ENCODE assay signal across 1 cellular context in the genomic region with DNA sequence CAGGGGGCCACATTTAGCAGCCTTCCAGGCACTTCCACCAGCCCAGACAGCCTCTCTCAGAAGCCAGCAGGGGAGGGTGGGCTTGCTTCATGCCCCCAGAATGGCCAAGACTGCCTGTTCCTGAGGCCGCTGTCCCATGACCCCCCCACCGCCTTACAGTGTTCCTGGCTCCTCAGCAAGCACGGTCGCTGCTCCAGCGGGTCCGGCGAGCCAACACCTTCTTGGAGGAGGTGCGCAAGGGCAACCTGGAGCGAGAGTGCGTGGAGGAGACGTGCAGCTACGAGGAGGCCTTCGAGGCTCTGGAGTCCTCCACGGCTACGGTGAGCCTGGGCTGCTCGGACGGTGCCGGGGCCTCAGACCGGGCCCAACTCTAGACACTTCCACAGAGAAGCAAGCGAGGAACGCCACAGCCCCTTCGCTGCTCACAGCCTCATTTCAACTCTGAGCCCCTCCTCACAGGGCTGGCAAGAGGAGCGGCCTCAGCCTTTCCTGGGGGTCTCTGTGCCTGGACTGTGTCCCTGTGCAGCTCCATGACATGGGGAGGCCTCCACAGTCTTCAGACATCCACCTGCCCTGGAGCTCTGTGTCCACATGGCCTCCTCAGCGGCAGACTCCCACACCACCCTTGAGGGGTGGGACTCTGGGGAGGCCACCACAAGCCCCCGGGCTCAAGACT.
TF ChIP-seq lines count a peak whose summit lies in the region.

No MANE protein-coding gene starts in this region.

TF ChIP-seq in HepG2, 621 proteins besides CTCF, POLR2A, EP300 and RAD21 (continued from another document and continues in another):
- TF ChIP-seq, protein P1, sequence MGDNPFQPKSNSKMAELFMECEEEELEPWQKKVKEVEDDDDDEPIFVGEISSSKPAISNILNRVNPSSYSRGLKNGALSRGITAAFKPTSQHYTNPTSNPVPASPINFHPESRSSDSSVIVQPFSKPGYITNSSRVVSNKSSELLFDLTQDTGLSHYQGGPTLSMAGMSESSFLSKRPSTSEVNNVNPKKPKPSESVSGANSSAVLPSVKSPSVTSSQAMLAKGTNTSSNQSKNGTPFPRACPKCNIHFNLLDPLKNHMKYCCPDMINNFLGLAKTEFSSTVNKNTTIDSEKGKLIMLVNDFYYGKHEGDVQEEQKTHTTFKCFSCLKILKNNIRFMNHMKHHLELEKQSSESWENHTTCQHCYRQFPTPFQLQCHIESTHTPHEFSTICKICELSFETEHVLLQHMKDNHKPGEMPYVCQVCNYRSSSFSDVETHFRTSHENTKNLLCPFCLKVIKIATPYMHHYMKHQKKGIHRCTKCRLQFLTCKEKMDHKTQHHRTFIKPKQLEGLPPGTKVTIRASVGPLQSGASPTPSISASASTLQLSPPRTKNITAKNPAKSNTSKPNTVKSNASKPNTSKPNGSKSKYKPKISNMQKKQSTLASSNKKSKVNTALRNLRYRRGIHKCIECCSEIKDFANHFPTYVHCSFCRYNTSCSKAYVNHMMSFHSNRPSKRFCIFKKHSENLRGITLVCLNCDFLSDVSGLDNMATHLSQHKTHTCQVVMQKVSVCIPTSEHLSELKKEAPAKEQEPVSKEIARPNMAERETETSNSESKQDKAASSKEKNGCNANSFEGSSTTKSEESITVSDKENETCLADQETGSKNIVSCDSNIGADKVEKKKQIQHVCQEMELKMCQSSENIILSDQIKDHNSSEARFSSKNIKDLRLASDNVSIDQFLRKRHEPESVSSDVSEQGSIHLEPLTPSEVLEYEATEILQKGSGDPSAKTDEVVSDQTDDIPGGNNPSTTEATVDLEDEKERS (CRISPR knock-in tag; IDR thresholded peaks at IDR 0.05) = no peak
- no peak for TF ChIP-seq CCAR2 (optimal IDR thresholded peaks at IDR 0.05; ENCODE audit: low read depth, low read length)
- 0 out of 2 replicates have a peak, but pooled peaks have one; percentile 61 for TF ChIP-seq ZNF44 (CRISPR knock-in tag; IDR thresholded peaks at IDR 0.05)
- TF ChIP-seq MXI1 (IDR thresholded peaks at IDR 0.05; ENCODE audit: borderline replicate concordance, low read depth, low read length) = no peak
- TF ChIP-seq ZNF24 (IDR thresholded peaks at IDR 0.05) = no peak
- no peak for TF ChIP-seq MYC (CRISPR knock-in tag; IDR thresholded peaks at IDR 0.05; ENCODE audit: borderline replicate concordance)
- TF ChIP-seq ZNF775 (CRISPR knock-in tag; IDR thresholded peaks at IDR 0.05; ENCODE audit: borderline replicate concordance) = peak; percentile 69
- TF ChIP-seq ELF3 (CRISPR knock-in tag; IDR thresholded peaks at IDR 0.05) = no peak
- no peak for TF ChIP-seq ZKSCAN8 (CRISPR knock-in tag; IDR thresholded peaks at IDR 0.05; ENCODE audit: borderline replicate concordance)
- no peak for TF ChIP-seq NR2C2 (CRISPR knock-in tag; IDR thresholded peaks at IDR 0.05; ENCODE audit: borderline replicate concordance)
- 0 out of 2 replicates have a peak, but pooled peaks have one; percentile 26 for TF ChIP-seq ZNF737 (CRISPR knock-in tag; IDR thresholded peaks at IDR 0.05; ENCODE audit: borderline replicate concordance)
- no peak for TF ChIP-seq POLR2G (IDR thresholded peaks at IDR 0.05; ENCODE audit: low read depth, low read length)
- TF ChIP-seq ZNF598 (CRISPR knock-in tag; IDR thresholded peaks at IDR 0.05; ENCODE audit: borderline replicate concordance) = no peak; the same call in 1 of the 2 replicates
- 0 out of 2 replicates have a peak, but pooled peaks have one; percentile 27 for TF ChIP-seq HNRNPL (IDR thresholded peaks at IDR 0.05; ENCODE audit: low read depth, low read length)
- TF ChIP-seq, protein P2, sequence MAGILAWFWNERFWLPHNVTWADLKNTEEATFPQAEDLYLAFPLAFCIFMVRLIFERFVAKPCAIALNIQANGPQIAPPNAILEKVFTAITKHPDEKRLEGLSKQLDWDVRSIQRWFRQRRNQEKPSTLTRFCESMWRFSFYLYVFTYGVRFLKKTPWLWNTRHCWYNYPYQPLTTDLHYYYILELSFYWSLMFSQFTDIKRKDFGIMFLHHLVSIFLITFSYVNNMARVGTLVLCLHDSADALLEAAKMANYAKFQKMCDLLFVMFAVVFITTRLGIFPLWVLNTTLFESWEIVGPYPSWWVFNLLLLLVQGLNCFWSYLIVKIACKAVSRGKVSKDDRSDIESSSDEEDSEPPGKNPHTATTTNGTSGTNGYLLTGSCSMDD (CRISPR knock-in tag; IDR thresholded peaks at IDR 0.05) = no peak
- TF ChIP-seq, protein P3, sequence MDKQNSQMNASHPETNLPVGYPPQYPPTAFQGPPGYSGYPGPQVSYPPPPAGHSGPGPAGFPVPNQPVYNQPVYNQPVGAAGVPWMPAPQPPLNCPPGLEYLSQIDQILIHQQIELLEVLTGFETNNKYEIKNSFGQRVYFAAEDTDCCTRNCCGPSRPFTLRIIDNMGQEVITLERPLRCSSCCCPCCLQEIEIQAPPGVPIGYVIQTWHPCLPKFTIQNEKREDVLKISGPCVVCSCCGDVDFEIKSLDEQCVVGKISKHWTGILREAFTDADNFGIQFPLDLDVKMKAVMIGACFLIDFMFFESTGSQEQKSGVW (CRISPR knock-in tag; IDR thresholded peaks at IDR 0.05; ENCODE audit: borderline replicate concordance) = no peak
- TF ChIP-seq, protein P4, sequence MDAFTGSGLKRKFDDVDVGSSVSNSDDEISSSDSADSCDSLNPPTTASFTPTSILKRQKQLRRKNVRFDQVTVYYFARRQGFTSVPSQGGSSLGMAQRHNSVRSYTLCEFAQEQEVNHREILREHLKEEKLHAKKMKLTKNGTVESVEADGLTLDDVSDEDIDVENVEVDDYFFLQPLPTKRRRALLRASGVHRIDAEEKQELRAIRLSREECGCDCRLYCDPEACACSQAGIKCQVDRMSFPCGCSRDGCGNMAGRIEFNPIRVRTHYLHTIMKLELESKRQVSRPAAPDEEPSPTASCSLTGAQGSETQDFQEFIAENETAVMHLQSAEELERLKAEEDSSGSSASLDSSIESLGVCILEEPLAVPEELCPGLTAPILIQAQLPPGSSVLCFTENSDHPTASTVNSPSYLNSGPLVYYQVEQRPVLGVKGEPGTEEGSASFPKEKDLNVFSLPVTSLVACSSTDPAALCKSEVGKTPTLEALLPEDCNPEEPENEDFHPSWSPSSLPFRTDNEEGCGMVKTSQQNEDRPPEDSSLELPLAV (CRISPR knock-in tag; conservative IDR thresholded peaks at IDR 0.05; ENCODE audit: low read depth) = no peak; the same call in 1 of the 2 replicates
- TF ChIP-seq KLF16 (CRISPR knock-in tag; IDR thresholded peaks at IDR 0.05) = no peak
- no peak for TF ChIP-seq CBX1 (IDR thresholded peaks at IDR 0.05; ENCODE audit: low read depth)
- no peak for TF ChIP-seq ZMYM2 (CRISPR knock-in tag; IDR thresholded peaks at IDR 0.05)
- no peak for TF ChIP-seq ZNF10 (CRISPR knock-in tag; IDR thresholded peaks at IDR 0.05; ENCODE audit: borderline replicate concordance, low read depth)
- TF ChIP-seq RBM39 (IDR thresholded peaks at IDR 0.05; ENCODE audit: low read depth, low read length, poor library complexity, severe bottlenecking) = no peak
- no peak for TF ChIP-seq TCF7L2 (IDR thresholded peaks at IDR 0.05; ENCODE audit: low read depth, low read length)
- TF ChIP-seq, protein P5, sequence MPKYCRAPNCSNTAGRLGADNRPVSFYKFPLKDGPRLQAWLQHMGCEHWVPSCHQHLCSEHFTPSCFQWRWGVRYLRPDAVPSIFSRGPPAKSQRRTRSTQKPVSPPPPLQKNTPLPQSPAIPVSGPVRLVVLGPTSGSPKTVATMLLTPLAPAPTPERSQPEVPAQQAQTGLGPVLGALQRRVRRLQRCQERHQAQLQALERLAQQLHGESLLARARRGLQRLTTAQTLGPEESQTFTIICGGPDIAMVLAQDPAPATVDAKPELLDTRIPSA (CRISPR knock-in tag; IDR thresholded peaks at IDR 0.05; ENCODE audit: borderline replicate concordance) = no peak
- TF ChIP-seq RXRB (CRISPR knock-in tag; IDR thresholded peaks at IDR 0.05; ENCODE audit: borderline replicate concordance) = no peak
- TF ChIP-seq POLR2AphosphoS5 (IDR thresholded peaks at IDR 0.05; ENCODE audit: low read depth, low read length) = no peak
- no peak for TF ChIP-seq REPIN1 (CRISPR knock-in tag; IDR thresholded peaks at IDR 0.05; ENCODE audit: borderline replicate concordance, low read depth)
- TF ChIP-seq ZNF782 (CRISPR knock-in tag; IDR thresholded peaks at IDR 0.05; ENCODE audit: borderline replicate concordance) = no peak
- TF ChIP-seq, protein P6, sequence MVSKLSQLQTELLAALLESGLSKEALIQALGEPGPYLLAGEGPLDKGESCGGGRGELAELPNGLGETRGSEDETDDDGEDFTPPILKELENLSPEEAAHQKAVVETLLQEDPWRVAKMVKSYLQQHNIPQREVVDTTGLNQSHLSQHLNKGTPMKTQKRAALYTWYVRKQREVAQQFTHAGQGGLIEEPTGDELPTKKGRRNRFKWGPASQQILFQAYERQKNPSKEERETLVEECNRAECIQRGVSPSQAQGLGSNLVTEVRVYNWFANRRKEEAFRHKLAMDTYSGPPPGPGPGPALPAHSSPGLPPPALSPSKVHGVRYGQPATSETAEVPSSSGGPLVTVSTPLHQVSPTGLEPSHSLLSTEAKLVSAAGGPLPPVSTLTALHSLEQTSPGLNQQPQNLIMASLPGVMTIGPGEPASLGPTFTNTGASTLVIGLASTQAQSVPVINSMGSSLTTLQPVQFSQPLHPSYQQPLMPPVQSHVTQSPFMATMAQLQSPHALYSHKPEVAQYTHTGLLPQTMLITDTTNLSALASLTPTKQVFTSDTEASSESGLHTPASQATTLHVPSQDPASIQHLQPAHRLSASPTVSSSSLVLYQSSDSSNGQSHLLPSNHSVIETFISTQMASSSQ (IDR thresholded peaks at IDR 0.05; ENCODE audit: low read depth) = no peak
- TF ChIP-seq, protein P6 (CRISPR knock-in tag; IDR thresholded peaks at IDR 0.05; ENCODE audit: borderline replicate concordance) = no peak
- no peak for TF ChIP-seq ZNF773 (CRISPR knock-in tag; IDR thresholded peaks at IDR 0.05; ENCODE audit: borderline replicate concordance)
- TF ChIP-seq MEIS1 (CRISPR knock-in tag; IDR thresholded peaks at IDR 0.05; ENCODE audit: borderline replicate concordance) = no peak
- no peak for TF ChIP-seq GATAD2A (CRISPR knock-in tag; IDR thresholded peaks at IDR 0.05)
- no peak for TF ChIP-seq CEBPB (IDR thresholded peaks at IDR 0.05; ENCODE audit: borderline replicate concordance, low read depth, low read length)
- no peak for TF ChIP-seq KDM3A (CRISPR knock-in tag; IDR thresholded peaks at IDR 0.05; ENCODE audit: low read depth)
- TF ChIP-seq MBNL3 (CRISPR knock-in tag; conservative IDR thresholded peaks at IDR 0.05) = no peak
- no peak for TF ChIP-seq ZNF530 (CRISPR knock-in tag; IDR thresholded peaks at IDR 0.05; ENCODE audit: low read depth)
- TF ChIP-seq RFX3 (CRISPR knock-in tag; IDR thresholded peaks at IDR 0.05) = no peak
- TF ChIP-seq, protein P7, sequence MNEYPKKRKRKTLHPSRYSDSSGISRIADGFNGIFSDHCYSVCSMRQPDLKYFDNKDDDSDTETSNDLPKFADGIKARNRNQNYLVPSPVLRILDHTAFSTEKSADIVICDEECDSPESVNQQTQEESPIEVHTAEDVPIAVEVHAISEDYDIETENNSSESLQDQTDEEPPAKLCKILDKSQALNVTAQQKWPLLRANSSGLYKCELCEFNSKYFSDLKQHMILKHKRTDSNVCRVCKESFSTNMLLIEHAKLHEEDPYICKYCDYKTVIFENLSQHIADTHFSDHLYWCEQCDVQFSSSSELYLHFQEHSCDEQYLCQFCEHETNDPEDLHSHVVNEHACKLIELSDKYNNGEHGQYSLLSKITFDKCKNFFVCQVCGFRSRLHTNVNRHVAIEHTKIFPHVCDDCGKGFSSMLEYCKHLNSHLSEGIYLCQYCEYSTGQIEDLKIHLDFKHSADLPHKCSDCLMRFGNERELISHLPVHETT (CRISPR knock-in tag; conservative IDR thresholded peaks at IDR 0.05) = no peak
- no peak for TF ChIP-seq ZNF3 (CRISPR knock-in tag; IDR thresholded peaks at IDR 0.05)
- no peak for TF ChIP-seq AGO1 (IDR thresholded peaks at IDR 0.05; ENCODE audit: low read depth, low read length, poor library complexity, severe bottlenecking)
- no peak for TF ChIP-seq ZEB1 (IDR thresholded peaks at IDR 0.05; ENCODE audit: insufficient replicate concordance, low read depth)
- TF ChIP-seq NONO (IDR thresholded peaks at IDR 0.05) = no peak
- TF ChIP-seq NONO (CRISPR knock-in tag; conservative IDR thresholded peaks at IDR 0.05) = no peak
- TF ChIP-seq, protein P8, sequence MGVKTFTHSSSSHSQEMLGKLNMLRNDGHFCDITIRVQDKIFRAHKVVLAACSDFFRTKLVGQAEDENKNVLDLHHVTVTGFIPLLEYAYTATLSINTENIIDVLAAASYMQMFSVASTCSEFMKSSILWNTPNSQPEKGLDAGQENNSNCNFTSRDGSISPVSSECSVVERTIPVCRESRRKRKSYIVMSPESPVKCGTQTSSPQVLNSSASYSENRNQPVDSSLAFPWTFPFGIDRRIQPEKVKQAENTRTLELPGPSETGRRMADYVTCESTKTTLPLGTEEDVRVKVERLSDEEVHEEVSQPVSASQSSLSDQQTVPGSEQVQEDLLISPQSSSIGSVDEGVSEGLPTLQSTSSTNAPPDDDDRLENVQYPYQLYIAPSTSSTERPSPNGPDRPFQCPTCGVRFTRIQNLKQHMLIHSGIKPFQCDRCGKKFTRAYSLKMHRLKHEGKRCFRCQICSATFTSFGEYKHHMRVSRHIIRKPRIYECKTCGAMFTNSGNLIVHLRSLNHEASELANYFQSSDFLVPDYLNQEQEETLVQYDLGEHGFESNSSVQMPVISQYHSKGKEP (CRISPR knock-in tag; IDR thresholded peaks at IDR 0.05) = no peak
- no peak for TF ChIP-seq PHF21A (CRISPR knock-in tag; IDR thresholded peaks at IDR 0.05)
- TF ChIP-seq HNF4G (IDR thresholded peaks at IDR 0.05; ENCODE audit: borderline replicate concordance, low read depth, low read length) = no peak
- TF ChIP-seq HNF4G (CRISPR knock-in tag; IDR thresholded peaks at IDR 0.05; ENCODE audit: borderline replicate concordance, low read depth) = no peak
- no peak for TF ChIP-seq IRX3 (CRISPR knock-in tag; IDR thresholded peaks at IDR 0.05; ENCODE audit: borderline replicate concordance, low read depth)
- TF ChIP-seq ZNF234 (CRISPR knock-in tag; conservative IDR thresholded peaks at IDR 0.05) = no peak
- no peak for TF ChIP-seq DMAP1 (CRISPR knock-in tag; IDR thresholded peaks at IDR 0.05)
- TF ChIP-seq, protein P9, sequence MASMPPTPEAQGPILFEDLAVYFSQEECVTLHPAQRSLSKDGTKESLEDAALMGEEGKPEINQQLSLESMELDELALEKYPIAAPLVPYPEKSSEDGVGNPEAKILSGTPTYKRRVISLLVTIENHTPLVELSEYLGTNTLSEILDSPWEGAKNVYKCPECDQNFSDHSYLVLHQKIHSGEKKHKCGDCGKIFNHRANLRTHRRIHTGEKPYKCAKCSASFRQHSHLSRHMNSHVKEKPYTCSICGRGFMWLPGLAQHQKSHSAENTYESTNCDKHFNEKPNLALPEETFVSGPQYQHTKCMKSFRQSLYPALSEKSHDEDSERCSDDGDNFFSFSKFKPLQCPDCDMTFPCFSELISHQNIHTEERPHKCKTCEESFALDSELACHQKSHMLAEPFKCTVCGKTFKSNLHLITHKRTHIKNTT (CRISPR knock-in tag; IDR thresholded peaks at IDR 0.05) = no peak
